In the genomic region with DNA sequence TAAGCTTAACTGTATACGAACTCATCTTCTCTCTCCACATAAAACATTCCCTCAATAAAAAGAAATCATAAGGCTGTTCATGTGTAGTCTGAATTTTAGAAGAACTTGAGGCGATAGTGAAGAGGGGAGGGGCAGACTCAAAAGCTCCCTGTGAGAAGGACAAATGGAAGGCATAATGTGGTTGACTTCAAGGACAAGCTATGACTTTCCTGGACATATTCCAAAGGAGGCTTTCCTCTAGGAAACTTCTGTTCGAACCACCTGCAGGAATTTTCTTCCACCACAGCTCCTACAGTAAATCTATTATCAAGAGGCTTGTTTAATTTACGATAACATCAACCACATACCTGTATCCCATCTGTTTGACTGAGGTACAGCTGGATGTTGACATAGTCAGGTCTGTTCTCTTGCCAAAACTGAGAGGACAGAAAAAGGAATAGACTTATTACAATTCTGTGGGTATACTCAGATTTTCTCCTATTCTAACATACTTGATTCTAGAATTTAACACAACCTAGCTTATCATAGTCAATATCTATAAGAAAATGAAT, we compare ENCODE assay signal across 7 cellular contexts.
DNase-seq lines count a peak whose midpoint lies in the region; ATAC-seq, FAIRE-seq and TF ChIP-seq lines count a peak whose summit lies in the region.
"Not testable (repeated sequence)": the region's sequence is repeated elsewhere in the genome, so short reads cannot be mapped to it uniquely, and the experiment has no call there.

No MANE protein-coding gene starts in this region.

- H3K27me3 ChIP-seq in astrocyte (ENCODE audit: insufficient read depth, low read length); colonic mucosa; right lobe of liver: not testable (repeated sequence)

- H3K27me3 Mint-ChIP-seq in astrocyte (ENCODE audit: low read depth, unreplicated experiment): not testable (repeated sequence)

- not testable (repeated sequence) for H3K9me3 Mint-ChIP-seq in astrocyte (ENCODE audit: unreplicated experiment)

- H2AFZ ChIP-seq in astrocyte (ENCODE audit: low read depth, low read length): not testable (repeated sequence)

- not testable (repeated sequence) for TF ChIP-seq POLR2A in GM12892 (IDR thresholded peaks at IDR 0.05; ENCODE audit: low read depth, low read length); right lobe of liver (IDR thresholded peaks at IDR 0.05)

- H3K36me3 Mint-ChIP-seq in astrocyte (ENCODE audit: low read depth, unreplicated experiment): not testable (repeated sequence)

- not testable (repeated sequence) for H3K9ac ChIP-seq in astrocyte (ENCODE audit: low read length); colonic mucosa (ENCODE audit: low read depth in 2 of 2, low read length in 2 of 2)

- H3K4me1 Mint-ChIP-seq in astrocyte (ENCODE audit: low read depth, unreplicated experiment): not testable (repeated sequence)

- DNase-seq in GM12892 (ENCODE audit: insufficient read length); right lobe of liver: not testable (repeated sequence)
- DNase-seq in LNCaP clone FGC (ENCODE audit: low read depth) (peak; percentile 63), NCI-H69 (lab: John Stamatoyannopoulos, UW) (peak; percentile 76), astrocyte (ENCODE audit: low read depth) (peak; percentile 82), colonic mucosa (peak; percentile 17)

- H3K27ac ChIP-seq in astrocyte (ENCODE audit: low read depth, low read length); colonic mucosa; right lobe of liver: not testable (repeated sequence)

- FAIRE-seq in GM12892 (lab: Jason Lieb, UNC): peak; percentile 53
- peak; percentile 93 for FAIRE-seq in astrocyte (lab: Jason Lieb, UNC)
- peak; percentile 24 for FAIRE-seq in islet of Langerhans (lab: Jason Lieb, UNC)

- H3K4me2 ChIP-seq in astrocyte (ENCODE audit: low read length): not testable (repeated sequence)

- peaks cover 13% of the 10 kb centered on the region for H3K36me3 ChIP-seq in astrocyte (ENCODE audit: insufficient read depth, low read length)
- H3K36me3 ChIP-seq in colonic mucosa, right lobe of liver: not testable (repeated sequence)

- not testable (repeated sequence) for H3K9me3 ChIP-seq in astrocyte (ENCODE audit: insufficient read depth, low read depth, low read length); colonic mucosa; right lobe of liver

- H4K20me1 ChIP-seq in astrocyte (ENCODE audit: insufficient read depth, low read length): not testable (repeated sequence)

- not testable (repeated sequence) for H3K4me3 Mint-ChIP-seq in astrocyte (ENCODE audit: unreplicated experiment)

- WGBS in right lobe of liver (ENCODE audit: insufficient coverage, low coverage, low lambda C conversion rate, missing lambda C conversion rate): 41% methylated on average over 4 of the region's 4 CpGs

- intact Hi-C loops in colonic mucosa (cut with DNase I); right lobe of liver (cut with DNase I): not testable (repeated sequence)

- H3K79me2 ChIP-seq in astrocyte (ENCODE audit: insufficient read depth, low read length): not testable (repeated sequence)

- not testable (repeated sequence) for H3K27ac Mint-ChIP-seq in astrocyte (ENCODE audit: unreplicated experiment)

- not testable (repeated sequence) for TF ChIP-seq CTCF in LNCaP clone FGC (IDR thresholded peaks at IDR 0.05; ENCODE audit: control insufficient read depth, extremely low read depth, insufficient read depth); astrocyte (IDR thresholded peaks at IDR 0.05; ENCODE audit: insufficient read depth, low read depth, low read length); colonic mucosa (IDR thresholded peaks at IDR 0.05); right lobe of liver (IDR thresholded peaks at IDR 0.05)

- H3K4me1 ChIP-seq in astrocyte (ENCODE audit: insufficient read depth, low read length); colonic mucosa: not testable (repeated sequence)
- H3K4me1 ChIP-seq in right lobe of liver: peaks cover 0 to 21% (median 6%) of the 10 kb centered on the region in 4 donors

- H3K4me3 ChIP-seq in LNCaP clone FGC (ENCODE audit: low read depth, low read length); astrocyte (ENCODE audit: insufficient read depth, low read depth, low read length); colonic mucosa; right lobe of liver: not testable (repeated sequence)

- ATAC-seq in right lobe of liver: peak; percentile 67 to 83 (median 72)
